In genomic region chr1:234913771-234914170, GRCh38 we compare ENCODE assay signal across 26 cellular contexts.
A peak's percentile ranks its signal among the peaks of the same experiment; 100 is the strongest.
DNase-seq lines count a peak whose midpoint lies in the region; ATAC-seq and TF ChIP-seq lines count a peak whose summit lies in the region.
"Had no signal": no experiment of that assay in that cellular context is flagged by ENCODE, and none has a peak within 500 bp of the region (broad histone marks: within the 10 kb centered on the region; RNA-seq: fewer than 3 reads in every experiment).

No MANE protein-coding gene starts in this region.

- H3K36me3 ChIP-seq in H7 (replicated peaks; ENCODE audit: control insufficient read depth, insufficient read depth, low read length) (no peaks in the 10 kb centered on the region), stomach (no peaks in the 10 kb centered on the region)

- H3K27ac Mint-ChIP-seq in WTC11 (peak overlapping the region; percentile 35; the same call in 1 of the 2 replicates), immature natural killer cell (peak overlapping the region in 4 of 6 donors; percentile 40 to 84 (median 77))
- no peak overlapping the region for H3K27ac Mint-ChIP-seq in activated CD4-positive, alpha-beta T cell treated with anti-CD3 and anti-CD28 coated beads, Interleukin-2, amount 10 ng/mL, durations not matched to agents 7 days and 5 days
- H3K27ac Mint-ChIP-seq: stimulated activated naive CD8-positive, alpha-beta T cell treated with anti-CD3 and anti-CD28 coated beads, Interleukin-15, Interleukin-2, amounts not matched to agents 100 ng/mL and 50 ng/mL, for 24 hours had no signal

- peaks cover 4% of the 10 kb centered on the region; the same call in 1 of the 2 replicates for H3K27me3 ChIP-seq in H7 (ENCODE audit: control insufficient read depth, insufficient read depth, low read length)
- no peaks in the 10 kb centered on the region for H3K27me3 ChIP-seq in stomach
- H3K27me3 ChIP-seq: dorsolateral prefrontal cortex had no signal

- POLR2A ChIA-PET in WTC11 (lab: Charles Lee) = no interaction called here
- POLR2A ChIA-PET in activated CD4-positive, alpha-beta T cell treated with anti-CD3 and anti-CD28 coated beads, Interleukin-2, amount 10 ng/mL, durations not matched to agents 7 days and 5 days (lab: Charles Lee) = no interaction called here

- no peaks in the 10 kb centered on the region for H3K9me3 ChIP-seq in stomach

- DNase-seq in H7 (peak; percentile 57), WTC11 (ENCODE audit: low spot score) (peak; percentile 26), immature natural killer cell (no peak), stomach (peak; percentile 23), ACHN (no peak), germinal center (ENCODE audit: low spot score) (no peak), head of caudate nucleus (no peak)
- no peak for DNase-seq in activated CD4-positive, alpha-beta T cell treated with anti-CD3 and anti-CD28 coated beads, Interleukin-2, amount 10 ng/mL, durations not matched to agents 7 days and 5 days
- DNase-seq: activated CD4-positive, alpha-beta T cell treated with anti-CD3 and anti-CD28 coated beads, Interleukin-2, amount 50 U/mL, for 48 hours; activated naive CD4-positive, alpha-beta T cell; AML-193; Calu3; EL; foreskin fibroblast; MM.1S; NCI-H1436 treated with DMSO at 0.1 percent for 48 hours; NCI-H2171; NCI-H524 treated with DMSO at 0.1 percent for 48 hours; stimulated activated CD4-positive, alpha-beta T cell treated with anti-CD3 and anti-CD28 coated beads, Interleukin-4, amount 100 ng/mL, for 24 hours; T-helper 2 cell had no signal

- in situ Hi-C loops in ACHN (cut with HindIII; ENCODE audit: low pct_ligation_motif_present, low pct_unique_long_range_greater_than_20kb, low sequenced_read_pairs) = no loop called here

- H3K27me3 Mint-ChIP-seq in WTC11 (ENCODE audit: low read depth) = peaks cover 18% of the 10 kb centered on the region
- H3K27me3 Mint-ChIP-seq in immature natural killer cell (ENCODE audit: low read depth in 3 of 3) = peaks cover 0 to 13% (median 2%) of the 10 kb centered on the region in 3 donors
- H3K27me3 Mint-ChIP-seq in activated CD4-positive, alpha-beta T cell treated with anti-CD3 and anti-CD28 coated beads, Interleukin-2, amount 10 ng/mL, durations not matched to agents 7 days and 5 days = no peaks in the 10 kb centered on the region
- H3K27me3 Mint-ChIP-seq: stimulated activated naive CD8-positive, alpha-beta T cell treated with anti-CD3 and anti-CD28 coated beads, Interleukin-15, Interleukin-2, amounts not matched to agents 100 ng/mL and 50 ng/mL, for 24 hours had no signal

- TF ChIP-seq EP300 in stomach (IDR thresholded peaks at IDR 0.05) = no peak

- TF ChIP-seq POLR2A in stomach (IDR thresholded peaks at IDR 0.05) = no peak

- CTCF ChIA-PET in WTC11 (lab: Charles Lee) = interaction anchor here (0.7 kb wide), 1 partner anchor 44 kb away, joined by 3 read pairs; no protein-coding TSS in a partner anchor
- CTCF ChIA-PET in activated CD4-positive, alpha-beta T cell treated with anti-CD3 and anti-CD28 coated beads, Interleukin-2, amount 10 ng/mL, durations not matched to agents 7 days and 5 days (lab: Charles Lee) = interaction anchor here (1.5 kb wide), 1 partner anchor 102 kb away, joined by 5 read pairs; no protein-coding TSS in a partner anchor

- no peak overlapping the region for H3K4me3 ChIP-seq in H7 (ENCODE audit: insufficient read depth, low read depth, low read length)
- H3K4me3 ChIP-seq in stomach = no peak overlapping the region
- H3K4me3 ChIP-seq: dorsolateral prefrontal cortex had no signal

- peaks cover 55% of the 10 kb centered on the region for H3K4me1 Mint-ChIP-seq in WTC11
- peaks cover 43 to 44% of the 10 kb centered on the region in 2 donors for H3K4me1 Mint-ChIP-seq in immature natural killer cell
- H3K4me1 Mint-ChIP-seq in activated CD4-positive, alpha-beta T cell treated with anti-CD3 and anti-CD28 coated beads, Interleukin-2, amount 10 ng/mL, durations not matched to agents 7 days and 5 days = peaks cover 20% of the 10 kb centered on the region

- ATAC-seq in WTC11 = no peak
- ATAC-seq: left colon had no signal

- intact Hi-C loops in stomach (cut with DNase I; ENCODE audit: low total_unique reads) (no loop called here), head of caudate nucleus (cut with DNase I) (no loop called here)

- H3K27ac ChIP-seq in stomach = peak overlapping the region; percentile 5 to 87 (median 71)
- H3K27ac ChIP-seq: epithelial cell of prostate, VCaP had no signal

- TF ChIP-seq CTCF in WTC11 (IDR thresholded peaks at IDR 0.05) (no peak), stomach (IDR thresholded peaks at IDR 0.05) (no peak)

- peak overlapping the region; percentile 36; the same call in 1 of the 2 replicates for H3K4me3 Mint-ChIP-seq in WTC11
- peak overlapping the region in 1 of 5 donors; percentile 48 for H3K4me3 Mint-ChIP-seq in immature natural killer cell
- no peak overlapping the region for H3K4me3 Mint-ChIP-seq in activated CD4-positive, alpha-beta T cell treated with anti-CD3 and anti-CD28 coated beads, Interleukin-2, amount 10 ng/mL, durations not matched to agents 7 days and 5 days
- H3K4me3 Mint-ChIP-seq: neural crest cell; stimulated activated naive CD8-positive, alpha-beta T cell treated with anti-CD3 and anti-CD28 coated beads, Interleukin-15, Interleukin-2, amounts not matched to agents 100 ng/mL and 50 ng/mL, for 24 hours had no signal

- H3K9me3 Mint-ChIP-seq in WTC11 (peaks cover 10% of the 10 kb centered on the region), immature natural killer cell (no peaks in the 10 kb centered on the region)
- H3K9me3 Mint-ChIP-seq in activated CD4-positive, alpha-beta T cell treated with anti-CD3 and anti-CD28 coated beads, Interleukin-2, amount 10 ng/mL, durations not matched to agents 7 days and 5 days = peaks cover 2% of the 10 kb centered on the region
- H3K9me3 Mint-ChIP-seq: neural crest cell; stimulated activated naive CD8-positive, alpha-beta T cell treated with anti-CD3 and anti-CD28 coated beads, Interleukin-15, Interleukin-2, amounts not matched to agents 100 ng/mL and 50 ng/mL, for 24 hours had no signal

- H3K36me3 Mint-ChIP-seq in WTC11 = peaks cover 4% of the 10 kb centered on the region; the same call in 1 of the 2 replicates
- no peaks in the 10 kb centered on the region for H3K36me3 Mint-ChIP-seq in immature natural killer cell
- H3K36me3 Mint-ChIP-seq in activated CD4-positive, alpha-beta T cell treated with anti-CD3 and anti-CD28 coated beads, Interleukin-2, amount 10 ng/mL, durations not matched to agents 7 days and 5 days (ENCODE audit: low read depth) = no peaks in the 10 kb centered on the region

- H3K4me1 ChIP-seq in stomach = peaks cover 40 to 74% (median 57%) of the 10 kb centered on the region in 4 donors

- 85 to 95% (median 93%) methylated on average over 11 of the region's 11 CpGs for WGBS in stomach, 5 donors

TF ChIP-seq in WTC11, 78 proteins besides CTCF, POLR2A, EP300 and RAD21 (continues in another document):
- TF ChIP-seq, protein P1, sequence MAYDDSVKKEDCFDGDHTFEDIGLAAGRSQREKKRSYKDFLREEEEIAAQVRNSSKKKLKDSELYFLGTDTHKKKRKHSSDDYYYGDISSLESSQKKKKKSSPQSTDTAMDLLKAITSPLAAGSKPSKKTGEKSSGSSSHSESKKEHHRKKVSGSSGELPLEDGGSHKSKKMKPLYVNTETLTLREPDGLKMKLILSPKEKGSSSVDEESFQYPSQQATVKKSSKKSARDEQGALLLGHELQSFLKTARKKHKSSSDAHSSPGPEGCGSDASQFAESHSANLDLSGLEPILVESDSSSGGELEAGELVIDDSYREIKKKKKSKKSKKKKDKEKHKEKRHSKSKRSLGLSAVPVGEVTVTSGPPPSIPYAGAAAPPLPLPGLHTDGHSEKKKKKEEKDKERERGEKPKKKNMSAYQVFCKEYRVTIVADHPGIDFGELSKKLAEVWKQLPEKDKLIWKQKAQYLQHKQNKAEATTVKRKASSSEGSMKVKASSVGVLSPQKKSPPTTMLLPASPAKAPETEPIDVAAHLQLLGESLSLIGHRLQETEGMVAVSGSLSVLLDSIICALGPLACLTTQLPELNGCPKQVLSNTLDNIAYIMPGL (CRISPR knock-in tag; IDR thresholded peaks at IDR 0.05) = no peak
- peak; percentile 99 for TF ChIP-seq ZNF423 (CRISPR knock-in tag; IDR thresholded peaks at IDR 0.05)
- TF ChIP-seq FOXP4 (CRISPR knock-in tag; IDR thresholded peaks at IDR 0.05) = peak; percentile 29; the same call in 1 of the 2 replicates

Comparison
In these comparisons a context has a peak if more than half of its experiments do, and no peak if none do; other contexts are left out.
1. DNase-seq: peak in H7 (single experiment), WTC11 (single experiment) and stomach (single experiment); none in immature natural killer cell (0 of 3), ACHN (single experiment), germinal center (single experiment), activated CD4-positive, alpha-beta T cell treated with anti-CD3 and anti-CD28 coated beads, Interleukin-2, amount 10 ng/mL, durations not matched to agents 7 days and 5 days (single experiment) and head of caudate nucleus (0 of 42).